In genomic region chr6:35148167-35148741, GRCh38 we compare ENCODE assay signal across 1 cellular context.
TF ChIP-seq lines count a peak whose summit lies in the region.

No MANE protein-coding gene starts in this region.

TF ChIP-seq in H1, 55 proteins besides CTCF, POLR2A, EP300 and RAD21 (continued from another document):
- TF ChIP-seq CHD7 (IDR thresholded peaks at IDR 0.05; ENCODE audit: insufficient replicate concordance, low read length), result no peak
- TF ChIP-seq SP4 (IDR thresholded peaks at IDR 0.05; ENCODE audit: low read length), result no peak
- no peak for TF ChIP-seq JUN (IDR thresholded peaks at IDR 0.05; ENCODE audit: low read depth, low read length)
- TF ChIP-seq HDAC2 (IDR thresholded peaks at IDR 0.05; ENCODE audit: borderline replicate concordance in 1 of 2, low read depth in 2 of 2, low read length in 2 of 2), result 0 out of 4 replicates have a peak, but pooled peaks have one; percentile 31 to 43
- peak; percentile 74 for TF ChIP-seq CTBP2 (IDR thresholded peaks at IDR 0.05; ENCODE audit: borderline replicate concordance, insufficient read depth, insufficient read length, low read length)
- TF ChIP-seq SIRT6 (IDR thresholded peaks at IDR 0.05; ENCODE audit: low read length), result no peak
- no peak for TF ChIP-seq MAX (IDR thresholded peaks at IDR 0.05)
- TF ChIP-seq SIX5 (IDR thresholded peaks at IDR 0.05; ENCODE audit: low read depth, low read length), result no peak
- TF ChIP-seq CHD1 (IDR thresholded peaks at IDR 0.05; ENCODE audit: low read depth, low read length), result no peak
- peak; percentile 86; the same call in 1 of the 2 replicates for TF ChIP-seq TCF12 (IDR thresholded peaks at IDR 0.05; ENCODE audit: low read depth, low read length)
- no peak for TF ChIP-seq CREB1 (IDR thresholded peaks at IDR 0.05)
- TF ChIP-seq SRF (IDR thresholded peaks at IDR 0.05; ENCODE audit: low read depth, low read length), result no peak
- no peak for TF ChIP-seq BCL11A (IDR thresholded peaks at IDR 0.05; ENCODE audit: low read depth in 2 of 2, low read length in 2 of 2)
- TF ChIP-seq SAP30 (IDR thresholded peaks at IDR 0.05; ENCODE audit: insufficient read depth, insufficient replicate concordance, low read length), result no peak
- TF ChIP-seq RNF2 (IDR thresholded peaks at IDR 0.05; ENCODE audit: borderline replicate concordance, low read depth, low read length, missing control alignments, poor library complexity, severe bottlenecking), result no peak
- no peak for TF ChIP-seq PHF8 (conservative IDR thresholded peaks at IDR 0.05; ENCODE audit: low read depth, low read length)
- TF ChIP-seq SIN3A (conservative IDR thresholded peaks at IDR 0.05 in 1 of 2, IDR thresholded peaks at IDR 0.05 in 1 of 2; ENCODE audit: low read depth in 1 of 2, low read length in 2 of 2), result peak; percentile 83 to 84; a peak in 3 of 4 replicates
- no peak for TF ChIP-seq FOSL1 (IDR thresholded peaks at IDR 0.05; ENCODE audit: insufficient read depth, low read depth, low read length)
- TF ChIP-seq TEAD4 (IDR thresholded peaks at IDR 0.05; ENCODE audit: low read depth, low read length), result peak; percentile 99
- TF ChIP-seq KDM4A (IDR thresholded peaks at IDR 0.05; ENCODE audit: low read depth, low read length, severe bottlenecking), result no peak
- TF ChIP-seq BRCA1 (IDR thresholded peaks at IDR 0.05; ENCODE audit: low read depth, low read length), result no peak
- TF ChIP-seq YY1 (IDR thresholded peaks at IDR 0.05; ENCODE audit: low read depth, low read length), result no peak
- no peak for TF ChIP-seq ZNF274 (IDR thresholded peaks at IDR 0.05; ENCODE audit: borderline replicate concordance, extremely low read depth, low read length)
- no peak for TF ChIP-seq CHD2 (IDR thresholded peaks at IDR 0.05; ENCODE audit: low read length)
- no peak for TF ChIP-seq TAF1 (IDR thresholded peaks at IDR 0.05; ENCODE audit: low read depth, low read length)
- no peak for TF ChIP-seq ATF2 (IDR thresholded peaks at IDR 0.05; ENCODE audit: low read length)
- no peak for TF ChIP-seq HDAC6 (IDR thresholded peaks at IDR 0.05; ENCODE audit: low read depth, low read length)
- TF ChIP-seq EGR1 (IDR thresholded peaks at IDR 0.05; ENCODE audit: borderline replicate concordance, low read depth, low read length), result no peak
- peak; percentile 86 for TF ChIP-seq NANOG (IDR thresholded peaks at IDR 0.05; ENCODE audit: insufficient read depth, low read depth, low read length, poor library complexity, severe bottlenecking)
- TF ChIP-seq TAF7 (optimal IDR thresholded peaks at IDR 0.05; ENCODE audit: borderline replicate concordance, low read depth, low read length), result no peak
- peak; percentile 30; the same call in 1 of the 2 replicates for TF ChIP-seq BACH1 (IDR thresholded peaks at IDR 0.05; ENCODE audit: low read length)
- TF ChIP-seq USF2 (IDR thresholded peaks at IDR 0.05; ENCODE audit: low read length), result no peak
- TF ChIP-seq CEBPB (IDR thresholded peaks at IDR 0.05; ENCODE audit: low read depth, low read length), result no peak
- no peak for TF ChIP-seq RFX5 (IDR thresholded peaks at IDR 0.05; ENCODE audit: borderline replicate concordance, low read depth, low read length)
- TF ChIP-seq ATF3 (IDR thresholded peaks at IDR 0.05; ENCODE audit: insufficient read depth, low read depth, low read length), result no peak
- TF ChIP-seq RXRA (IDR thresholded peaks at IDR 0.05; ENCODE audit: insufficient read depth, low read depth, low read length), result peak; percentile 76; the same call in 1 of the 2 replicates
- TF ChIP-seq MAFK (IDR thresholded peaks at IDR 0.05; ENCODE audit: low read depth, low read length), result no peak
- TF ChIP-seq POLR2AphosphoS5 (IDR thresholded peaks at IDR 0.05; ENCODE audit: low read depth, low read length), result no peak
- no peak for TF ChIP-seq SUZ12 (IDR thresholded peaks at IDR 0.05; ENCODE audit: low read length)
- TF ChIP-seq RBBP5 (IDR thresholded peaks at IDR 0.05; ENCODE audit: borderline replicate concordance, low read depth, low read length), result no peak
- no peak for TF ChIP-seq GTF2F1 (IDR thresholded peaks at IDR 0.05; ENCODE audit: borderline replicate concordance, low read depth, low read length)
- TF ChIP-seq GABPA (IDR thresholded peaks at IDR 0.05; ENCODE audit: borderline replicate concordance, insufficient read depth, low read length), result no peak
- TF ChIP-seq NRF1 (IDR thresholded peaks at IDR 0.05; ENCODE audit: low read depth, low read length), result no peak
- peak; percentile 65 for TF ChIP-seq ASH2L (IDR thresholded peaks at IDR 0.05; ENCODE audit: low read length)
- peak; percentile 63; the same call in 1 of the 2 replicates for TF ChIP-seq SP1 (IDR thresholded peaks at IDR 0.05; ENCODE audit: low read depth, low read length)
- TF ChIP-seq KDM1A (IDR thresholded peaks at IDR 0.05; ENCODE audit: borderline replicate concordance, low read length), result no peak; the same call in 1 of the 2 replicates
- TF ChIP-seq POU5F1 (IDR thresholded peaks at IDR 0.05; ENCODE audit: low read depth, low read length), result no peak
- TF ChIP-seq JUND (IDR thresholded peaks at IDR 0.05; ENCODE audit: low read length), result peak; percentile 60; the same call in 1 of the 2 replicates
- TF ChIP-seq EZH2 (IDR thresholded peaks at IDR 0.05; ENCODE audit: low read depth, low read length, severe bottlenecking), result no peak
- no peak for TF ChIP-seq TBP (IDR thresholded peaks at IDR 0.05; ENCODE audit: low read depth, low read length)
- no peak for TF ChIP-seq KDM5A (IDR thresholded peaks at IDR 0.05; ENCODE audit: low read length)
- TF ChIP-seq CBX8 (IDR thresholded peaks at IDR 0.05; ENCODE audit: borderline replicate concordance, low read depth, low read length), result no peak
- TF ChIP-seq CBX5 (IDR thresholded peaks at IDR 0.05; ENCODE audit: low read depth, low read length), result no peak
